In genomic region chr1:92583821-92584760, GRCh38 we compare ENCODE assay signal across 8 cellular contexts.
DNase-seq lines count a peak whose midpoint lies in the region; ATAC-seq and TF ChIP-seq lines count a peak whose summit lies in the region.

No MANE protein-coding gene starts in this region.

- TF ChIP-seq POLR2A in esophagus muscularis mucosa (IDR thresholded peaks at IDR 0.05; ENCODE audit: low read depth), result no peak

- no peaks in the 10 kb centered on the region for H3K27me3 ChIP-seq in esophagus muscularis mucosa

- peaks cover 18% of the 10 kb centered on the region for H3K4me1 Mint-ChIP-seq in central memory CD8-positive, alpha-beta T cell

- TF ChIP-seq EP300 in esophagus muscularis mucosa (IDR thresholded peaks at IDR 0.05), result no peak

- H3K4me1 ChIP-seq in esophagus muscularis mucosa, result no peaks in the 10 kb centered on the region

- intact Hi-C loops in esophagus muscularis mucosa (cut with DNase I), result no loop called here

- peak; percentile 26; the same call in 1 of the 3 replicates for TF ChIP-seq CTCF in GM12872 (IDR thresholded peaks at IDR 0.05; ENCODE audit: insufficient read depth, low read depth, low read length)
- no peak for TF ChIP-seq CTCF in esophagus muscularis mucosa (IDR thresholded peaks at IDR 0.05)

- H3K4me3 ChIP-seq in esophagus muscularis mucosa, result no peak overlapping the region

- H3K9me3 ChIP-seq in KOPT-K1 (ENCODE audit: insufficient read depth, low read length, poor library complexity, severe bottlenecking) (no peaks in the 10 kb centered on the region), esophagus muscularis mucosa (no peaks in the 10 kb centered on the region)

- H3K9me3 Mint-ChIP-seq in central memory CD8-positive, alpha-beta T cell, result no peaks in the 10 kb centered on the region

- peak overlapping the region; percentile 10 for H3K4me3 Mint-ChIP-seq in central memory CD8-positive, alpha-beta T cell

- peak; percentile 81 for ATAC-seq in GM21717 (IDR thresholded peaks at IDR 0.05; ENCODE audit: unreplicated experiment)
- ATAC-seq in central memory CD8-positive, alpha-beta T cell (replicated peaks; ENCODE audit: extremely low read depth, poor library complexity, severe bottlenecking), result peak; percentile 97

- H3K36me3 Mint-ChIP-seq in central memory CD8-positive, alpha-beta T cell (ENCODE audit: insufficient read depth), result no peaks in the 10 kb centered on the region

- no peak for DNase-seq in central memory CD8-positive, alpha-beta T cell (ENCODE audit: low spot score in 2 of 2)
- DNase-seq in COLO829 (ENCODE audit: low spot score) (no peak), ecto neural progenitor cell (ENCODE audit: low spot score) (no peak), NCI-H2227 (lab: John Stamatoyannopoulos, UW; ENCODE audit: unreplicated experiment) (no peak), esophagus muscularis mucosa (ENCODE audit: extremely low spot score) (no peak)

- peak overlapping the region; percentile 73 for H3K27ac Mint-ChIP-seq in central memory CD8-positive, alpha-beta T cell (ENCODE audit: low read depth)

- H3K27me3 Mint-ChIP-seq in central memory CD8-positive, alpha-beta T cell, result no peaks in the 10 kb centered on the region

- 86% methylated on average over 7 of the region's 7 CpGs for WGBS in esophagus muscularis mucosa

- H3K27ac ChIP-seq in KOPT-K1 (ENCODE audit: low read depth, low read length, poor library complexity, severe bottlenecking) (peak overlapping the region; percentile 67), esophagus muscularis mucosa (replicated peaks in 1 of 4) (no peak overlapping the region)

- H3K36me3 ChIP-seq in KOPT-K1 (ENCODE audit: insufficient read depth, low read length), result no peaks in the 10 kb centered on the region
- H3K36me3 ChIP-seq in esophagus muscularis mucosa, result peaks cover 0 to 13% (median 2%) of the 10 kb centered on the region in 4 donors
